13 cellular contexts compared by ENCODE assay signal in genomic region chr18:48986851-48987761, GRCh38.
"Had no signal": no experiment of that assay in that cellular context is flagged by ENCODE, and none has a peak within 500 bp of the region (broad histone marks: within the 10 kb centered on the region; RNA-seq: fewer than 3 reads in every experiment).

No MANE protein-coding gene starts in this region.

- ATAC-seq: activated CD8-positive, alpha-beta T cell treated with anti-CD3 and anti-CD28 coated beads for 36 hours; left colon; pancreas had no signal

- H3K36me3 ChIP-seq: brain microvascular endothelial cell, pancreas, SJCRH30, thyroid gland had no signal

- H3K9me3 Mint-ChIP-seq: activated CD8-positive, alpha-beta T cell treated with anti-CD3 and anti-CD28 coated beads for 36 hours; nephron progenitor cell had no signal

- DNase-seq: activated CD8-positive, alpha-beta memory T cell treated with anti-CD3 and anti-CD28 coated beads, Interleukin-2, amount 50 U/mL, for 4 hours; activated CD8-positive, alpha-beta T cell treated with anti-CD3 and anti-CD28 coated beads for 36 hours; activated naive CD4-positive, alpha-beta T cell; brain microvascular endothelial cell; dermis blood vessel endothelial cell; immature natural killer cell; left colon; mesendoderm; nephron progenitor cell; pancreas; SJCRH30; thyroid gland had no signal

- H3K27ac ChIP-seq: brain microvascular endothelial cell, pancreas, SJCRH30, VCaP had no signal

- H3K4me1 ChIP-seq: pancreas had no signal

- H3K4me3 Mint-ChIP-seq: activated CD8-positive, alpha-beta T cell treated with anti-CD3 and anti-CD28 coated beads for 36 hours; immature natural killer cell; nephron progenitor cell had no signal

- H3K36me3 Mint-ChIP-seq: immature natural killer cell had no signal

- H3K4me3 ChIP-seq: pancreas, SJCRH30, thyroid gland had no signal

- H3K27me3 ChIP-seq: brain microvascular endothelial cell, pancreas, SJCRH30, thyroid gland had no signal

- FAIRE-seq: pancreas had no signal

- H3K27ac Mint-ChIP-seq: activated CD8-positive, alpha-beta T cell treated with anti-CD3 and anti-CD28 coated beads for 36 hours; immature natural killer cell; nephron progenitor cell had no signal

- H3K9me3 ChIP-seq: pancreas, SJCRH30, thyroid gland had no signal
